Comparison of ENCODE assay signal across 17 cellular contexts in the genomic region with DNA sequence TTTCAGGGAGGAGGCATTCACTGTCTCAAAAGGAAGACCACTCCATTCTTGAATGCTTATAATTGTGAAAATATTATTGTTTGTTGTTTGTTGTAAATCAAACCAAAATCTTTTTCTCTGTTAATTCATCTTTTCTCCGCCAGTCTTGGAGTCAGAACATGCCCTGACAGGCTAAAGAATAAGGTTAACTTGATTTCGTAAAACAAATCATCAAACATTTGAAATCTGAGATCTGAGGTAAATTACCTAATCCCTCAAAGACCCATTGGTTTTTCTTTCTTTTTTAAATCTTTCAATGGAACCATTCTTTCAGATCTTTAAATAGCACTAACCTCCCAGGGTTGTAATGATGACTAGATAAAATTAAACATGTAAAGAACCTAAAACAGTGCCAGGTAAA.
DNase-seq lines count a peak whose midpoint lies in the region; ATAC-seq and TF ChIP-seq lines count a peak whose summit lies in the region.
"Had no signal": no experiment of that assay in that cellular context is flagged by ENCODE, and none has a peak within 500 bp of the region (broad histone marks: within the 10 kb centered on the region; RNA-seq: fewer than 3 reads in every experiment).

No MANE protein-coding gene starts in this region.

- H2AFZ ChIP-seq in GM23338 = peak overlapping the region; percentile 1; the same call in 1 of the 2 replicates

- no peaks in the 10 kb centered on the region for H3K36me3 ChIP-seq in GM23338 (ENCODE audit: insufficient read depth)
- H3K36me3 ChIP-seq: BLaER1 treated with 17β-estradiol and CSF1 and Interleukin-3, amounts not matched to agents 10 nM and 100 nM; HAP-1 had no signal

- no peaks in the 10 kb centered on the region for H3K79me2 ChIP-seq in GM23338 (replicated peaks; ENCODE audit: insufficient read depth)

- POLR2A ChIA-PET in RWPE1 (lab: Yijun Ruan, JAX; ENCODE audit: low non-redundant PET) = no interaction called here
- POLR2A ChIA-PET in CD4-positive, alpha-beta T cell (lab: Charles Lee) = no interaction called here

- no peaks in the 10 kb centered on the region for H3K27me3 ChIP-seq in GM23338 (ENCODE audit: insufficient read depth)
- H3K27me3 ChIP-seq in CD4-positive, alpha-beta T cell (ENCODE audit: control insufficient read depth, insufficient read depth, low read length) = no peaks in the 10 kb centered on the region
- H3K27me3 ChIP-seq: BLaER1 treated with 17β-estradiol and CSF1 and Interleukin-3, amounts not matched to agents 10 nM and 100 nM had no signal

- H3K27ac Mint-ChIP-seq in GM23338 = no peak overlapping the region
- peak overlapping the region in 2 of 3 experiments; percentile 47 to 69 for H3K27ac Mint-ChIP-seq in nephron
- no peak overlapping the region for H3K27ac Mint-ChIP-seq in CD4-positive, alpha-beta T cell
- H3K27ac Mint-ChIP-seq in HFFc6 = no peak overlapping the region
- H3K27ac Mint-ChIP-seq: B cell; CD8-positive, alpha-beta memory T cell had no signal

- H3K36me3 Mint-ChIP-seq in GM23338 (ENCODE audit: low read depth) (peaks cover 20% of the 10 kb centered on the region), nephron (ENCODE audit: low read depth) (peaks cover 4% of the 10 kb centered on the region), HFFc6 (ENCODE audit: low read depth) (no peaks in the 10 kb centered on the region)
- no peaks in the 10 kb centered on the region for H3K36me3 Mint-ChIP-seq in CD4-positive, alpha-beta T cell (ENCODE audit: low read depth)
- H3K36me3 Mint-ChIP-seq: CD8-positive, alpha-beta memory T cell had no signal

- H3K4me3 Mint-ChIP-seq in GM23338 (no peak overlapping the region), nephron (no peak overlapping the region), HFFc6 (no peak overlapping the region)
- H3K4me3 Mint-ChIP-seq in CD4-positive, alpha-beta T cell = no peak overlapping the region
- H3K4me3 Mint-ChIP-seq: B cell; CD8-positive, alpha-beta memory T cell had no signal

- H3F3A ChIP-seq in GM23338 (replicated peaks; ENCODE audit: low read depth) = no peaks in the 10 kb centered on the region

- no peak overlapping the region for H3K4me2 ChIP-seq in GM23338
- H3K4me2 ChIP-seq: BLaER1 treated with 17β-estradiol and CSF1 and Interleukin-3, amounts not matched to agents 10 nM and 100 nM had no signal

- intact Hi-C loops in CD4-positive, alpha-beta T cell (cut with DNase I, micrococcal nuclease) = no loop called here

- H3K27ac ChIP-seq in GM23338 (ENCODE audit: low read depth) (no peak overlapping the region), RWPE1 (peak overlapping the region; percentile 49; the same call in 1 of the 2 replicates)
- no peak overlapping the region for H3K27ac ChIP-seq in CD4-positive, alpha-beta T cell (ENCODE audit: low read depth, low read length)
- H3K27ac ChIP-seq: BLaER1 treated with 17β-estradiol and CSF1 and Interleukin-3, amounts not matched to agents 10 nM and 100 nM had no signal

- peaks cover 9% of the 10 kb centered on the region for H3K9me3 ChIP-seq in CD4-positive, alpha-beta T cell (ENCODE audit: control insufficient read depth, low read length)
- H3K9me3 ChIP-seq: HAP-1 had no signal

- peaks cover 14% of the 10 kb centered on the region for H3K9me2 ChIP-seq in GM23338 (ENCODE audit: insufficient read depth)

- H4K20me1 ChIP-seq in GM23338 (replicated peaks; ENCODE audit: insufficient read depth) = no peaks in the 10 kb centered on the region
- H4K20me1 ChIP-seq: BLaER1 treated with 17β-estradiol and CSF1 and Interleukin-3, amounts not matched to agents 10 nM and 100 nM had no signal

- peaks cover 17% of the 10 kb centered on the region for H3K4me1 Mint-ChIP-seq in GM23338
- H3K4me1 Mint-ChIP-seq in nephron = peaks cover 13% of the 10 kb centered on the region
- H3K4me1 Mint-ChIP-seq in CD4-positive, alpha-beta T cell (ENCODE audit: low read depth) = no peaks in the 10 kb centered on the region
- H3K4me1 Mint-ChIP-seq in HFFc6 (ENCODE audit: low read depth) = no peaks in the 10 kb centered on the region
- H3K4me1 Mint-ChIP-seq: B cell; CD8-positive, alpha-beta memory T cell had no signal

- H3K4me3 ChIP-seq in GM23338 (no peak overlapping the region), epithelial cell of esophagus (ENCODE audit: low read length) (no peak overlapping the region)
- H3K4me3 ChIP-seq: BLaER1 treated with 17β-estradiol and CSF1 and Interleukin-3, amounts not matched to agents 10 nM and 100 nM; GM12878; HAP-1 had no signal

- no peak for ATAC-seq in GM23338
- ATAC-seq in CD4-positive, alpha-beta T cell (ENCODE audit: poor library complexity) = no peak
- ATAC-seq: GM12878 had no signal

- DNase-seq in GM23338 (ENCODE audit: low spot score) (no peak), RWPE1 (ENCODE audit: low spot score) (peak; percentile 45), epithelial cell of esophagus (ENCODE audit: low read depth) (peak; percentile 57), HFFc6 (no peak), KG1 (lab: John Stamatoyannopoulos, UW) (no peak)
- no peak for DNase-seq in CD4-positive, alpha-beta T cell
- DNase-seq: CD8-positive, alpha-beta memory T cell; COR-L47; DMS 273 treated with DMSO at 0.1 percent for 48 hours; DMS53; DND-41; EL had no signal

- no peaks in the 10 kb centered on the region; the same call in 1 of the 2 replicates for H3K4me1 ChIP-seq in GM23338 (ENCODE audit: insufficient read depth)
- H3K4me1 ChIP-seq: BLaER1 treated with 17β-estradiol and CSF1 and Interleukin-3, amounts not matched to agents 10 nM and 100 nM had no signal

- H3K27me3 Mint-ChIP-seq in GM23338 (ENCODE audit: insufficient read depth, low read depth, poor library complexity) = peaks cover 3% of the 10 kb centered on the region
- H3K27me3 Mint-ChIP-seq in nephron (ENCODE audit: low read depth) = peaks cover 6% of the 10 kb centered on the region
- no peaks in the 10 kb centered on the region for H3K27me3 Mint-ChIP-seq in CD4-positive, alpha-beta T cell
- peaks cover 2% of the 10 kb centered on the region; the same call in 1 of the 2 replicates for H3K27me3 Mint-ChIP-seq in HFFc6 (ENCODE audit: insufficient read depth)
- H3K27me3 Mint-ChIP-seq: B cell had no signal

- no peak for TF ChIP-seq CTCF in GM23338 (conservative IDR thresholded peaks at IDR 0.05; ENCODE audit: low read depth in 2 of 2)
- no peak for TF ChIP-seq CTCF in RWPE1 (conservative IDR thresholded peaks at IDR 0.05; ENCODE audit: low read depth)
- TF ChIP-seq CTCF in epithelial cell of esophagus (IDR thresholded peaks at IDR 0.05; ENCODE audit: insufficient read depth, low read depth, low read length, missing control alignments) = no peak
- TF ChIP-seq CTCF in nephron (IDR thresholded peaks at IDR 0.05; ENCODE audit: unreplicated experiment in 3 of 3) = no peak
- no peak for TF ChIP-seq CTCF in CD4-positive, alpha-beta T cell (IDR thresholded peaks at IDR 0.05)
- no peak for TF ChIP-seq CTCF in HFFc6 (IDR thresholded peaks at IDR 0.05)

- CTCF ChIA-PET in RWPE1 (lab: Yijun Ruan, JAX) = no interaction called here
- CTCF ChIA-PET in CD4-positive, alpha-beta T cell (lab: Charles Lee) = no interaction called here

- H3K9me3 Mint-ChIP-seq in GM23338 (peaks cover 22% of the 10 kb centered on the region), nephron (peaks cover 31% of the 10 kb centered on the region), HFFc6 (peaks cover 7% of the 10 kb centered on the region; the same call in 1 of the 2 replicates)
- peaks cover 13% of the 10 kb centered on the region for H3K9me3 Mint-ChIP-seq in CD4-positive, alpha-beta T cell

TF ChIP-seq in GM23338, 12 proteins besides CTCF, POLR2A, EP300 and RAD21 (continues in another document):
- TF ChIP-seq STAT1 (IDR thresholded peaks at IDR 0.05; ENCODE audit: unreplicated experiment) = no peak
- no peak for TF ChIP-seq EZH2 (IDR thresholded peaks at IDR 0.05; ENCODE audit: low read depth, unreplicated experiment)
- TF ChIP-seq ZNF114 (CRISPR knock-in tag; IDR thresholded peaks at IDR 0.05) = no peak
- TF ChIP-seq CREB1 (CRISPR knock-in tag; IDR thresholded peaks at IDR 0.05; ENCODE audit: low read depth) = no peak
- TF ChIP-seq, protein P1, sequence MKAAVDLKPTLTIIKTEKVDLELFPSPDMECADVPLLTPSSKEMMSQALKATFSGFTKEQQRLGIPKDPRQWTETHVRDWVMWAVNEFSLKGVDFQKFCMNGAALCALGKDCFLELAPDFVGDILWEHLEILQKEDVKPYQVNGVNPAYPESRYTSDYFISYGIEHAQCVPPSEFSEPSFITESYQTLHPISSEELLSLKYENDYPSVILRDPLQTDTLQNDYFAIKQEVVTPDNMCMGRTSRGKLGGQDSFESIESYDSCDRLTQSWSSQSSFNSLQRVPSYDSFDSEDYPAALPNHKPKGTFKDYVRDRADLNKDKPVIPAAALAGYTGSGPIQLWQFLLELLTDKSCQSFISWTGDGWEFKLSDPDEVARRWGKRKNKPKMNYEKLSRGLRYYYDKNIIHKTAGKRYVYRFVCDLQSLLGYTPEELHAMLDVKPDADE (IDR thresholded peaks at IDR 0.05) = no peak
- no peak for TF ChIP-seq ZNF331 (CRISPR knock-in tag; IDR thresholded peaks at IDR 0.05; ENCODE audit: low read depth)
- TF ChIP-seq, protein P2, sequence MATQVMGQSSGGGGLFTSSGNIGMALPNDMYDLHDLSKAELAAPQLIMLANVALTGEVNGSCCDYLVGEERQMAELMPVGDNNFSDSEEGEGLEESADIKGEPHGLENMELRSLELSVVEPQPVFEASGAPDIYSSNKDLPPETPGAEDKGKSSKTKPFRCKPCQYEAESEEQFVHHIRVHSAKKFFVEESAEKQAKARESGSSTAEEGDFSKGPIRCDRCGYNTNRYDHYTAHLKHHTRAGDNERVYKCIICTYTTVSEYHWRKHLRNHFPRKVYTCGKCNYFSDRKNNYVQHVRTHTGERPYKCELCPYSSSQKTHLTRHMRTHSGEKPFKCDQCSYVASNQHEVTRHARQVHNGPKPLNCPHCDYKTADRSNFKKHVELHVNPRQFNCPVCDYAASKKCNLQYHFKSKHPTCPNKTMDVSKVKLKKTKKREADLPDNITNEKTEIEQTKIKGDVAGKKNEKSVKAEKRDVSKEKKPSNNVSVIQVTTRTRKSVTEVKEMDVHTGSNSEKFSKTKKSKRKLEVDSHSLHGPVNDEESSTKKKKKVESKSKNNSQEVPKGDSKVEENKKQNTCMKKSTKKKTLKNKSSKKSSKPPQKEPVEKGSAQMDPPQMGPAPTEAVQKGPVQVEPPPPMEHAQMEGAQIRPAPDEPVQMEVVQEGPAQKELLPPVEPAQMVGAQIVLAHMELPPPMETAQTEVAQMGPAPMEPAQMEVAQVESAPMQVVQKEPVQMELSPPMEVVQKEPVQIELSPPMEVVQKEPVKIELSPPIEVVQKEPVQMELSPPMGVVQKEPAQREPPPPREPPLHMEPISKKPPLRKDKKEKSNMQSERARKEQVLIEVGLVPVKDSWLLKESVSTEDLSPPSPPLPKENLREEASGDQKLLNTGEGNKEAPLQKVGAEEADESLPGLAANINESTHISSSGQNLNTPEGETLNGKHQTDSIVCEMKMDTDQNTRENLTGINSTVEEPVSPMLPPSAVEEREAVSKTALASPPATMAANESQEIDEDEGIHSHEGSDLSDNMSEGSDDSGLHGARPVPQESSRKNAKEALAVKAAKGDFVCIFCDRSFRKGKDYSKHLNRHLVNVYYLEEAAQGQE (IDR thresholded peaks at IDR 0.05; ENCODE audit: unreplicated experiment) = no peak
- no peak for TF ChIP-seq POLR2AphosphoS5 (IDR thresholded peaks at IDR 0.05; ENCODE audit: low read depth)
- TF ChIP-seq EZH2phosphoT487 (IDR thresholded peaks at IDR 0.05; ENCODE audit: unreplicated experiment) = no peak
- no peak for TF ChIP-seq JUNB (IDR thresholded peaks at IDR 0.05; ENCODE audit: unreplicated experiment)

Comparison
In these comparisons a context has a peak if more than half of its experiments do, and no peak if none do; other contexts are left out.
1. DNase-seq: peak in RWPE1 (single experiment) and epithelial cell of esophagus (single experiment); none in GM23338 (single experiment), CD4-positive, alpha-beta T cell (0 of 10), HFFc6 (single experiment) and KG1 (single experiment).
2. H3K27ac Mint-ChIP-seq: peak in nephron (2 of 3); none in GM23338 (single experiment), CD4-positive, alpha-beta T cell (single experiment) and HFFc6 (single experiment).